Comparison of ENCODE assay signal across 8 cellular contexts in the genomic region with DNA sequence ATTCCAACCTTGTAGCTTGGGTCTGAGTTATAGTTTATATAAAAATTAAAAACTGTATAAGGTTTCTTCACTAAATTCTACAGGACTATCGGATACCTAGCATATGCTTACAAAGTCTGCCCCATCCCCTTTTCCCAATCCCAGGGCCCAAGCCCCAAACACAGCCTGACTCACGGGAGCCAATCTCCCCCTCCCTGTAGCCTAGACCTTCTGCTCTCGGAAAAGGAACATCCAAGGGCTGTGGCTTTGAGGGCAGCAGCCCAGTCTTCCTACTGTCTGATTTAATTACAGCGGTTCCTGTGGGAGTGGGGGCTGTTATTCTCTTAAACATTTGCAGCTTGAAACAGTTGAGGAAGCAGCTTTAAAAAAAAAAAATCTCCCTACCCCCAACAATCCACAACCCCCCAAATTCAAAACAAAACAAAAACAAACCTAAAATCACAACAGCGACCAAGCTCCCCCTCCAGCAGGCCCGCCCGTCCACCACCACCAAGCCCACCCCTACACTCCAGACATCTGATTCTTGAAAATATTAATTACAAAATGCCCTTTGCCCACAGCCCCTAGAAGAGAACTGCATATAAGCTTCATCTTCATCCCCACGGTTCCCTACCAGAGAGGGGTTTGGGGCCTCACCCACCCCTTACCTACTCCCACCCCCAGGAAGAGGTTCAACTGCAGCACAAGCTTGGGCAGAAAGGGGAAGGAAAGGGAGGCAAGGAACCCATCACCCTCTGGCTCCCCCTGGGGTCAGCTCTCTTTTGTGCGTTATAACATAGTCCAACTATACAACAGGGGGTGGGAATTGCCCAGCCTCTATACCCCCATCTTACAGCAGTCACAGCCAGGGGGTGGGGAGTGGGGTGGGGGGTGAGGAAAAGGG. TPM values are rescaled to one million over a fixed set of nuclear protein-coding genes. Genes with fewer than 3 reads are reported as not detected.
DNase-seq lines count a peak whose midpoint lies in the region; ATAC-seq and TF ChIP-seq lines count a peak whose summit lies in the region.

No MANE protein-coding gene starts in this region.

- H3K27ac ChIP-seq in muscle layer of duodenum (ENCODE audit: low read length) (peak overlapping the region; percentile 100), neuronal stem cell (replicated peaks; ENCODE audit: low read length) (no peak overlapping the region)

- no peak overlapping the region for H3K4ac ChIP-seq in neuronal stem cell (ENCODE audit: low read length)

- H3K36me3 ChIP-seq in muscle layer of duodenum (ENCODE audit: control insufficient read depth in 1 of 2, insufficient read depth in 2 of 2, low read length in 2 of 2) (peaks cover 27 to 37% of the 10 kb centered on the region in 2 donors), neuronal stem cell (replicated peaks in 1 of 2; ENCODE audit: control insufficient read depth in 2 of 2, insufficient read depth in 2 of 2, low read length in 2 of 2) (peaks cover 27 to 46% of the 10 kb centered on the region in 2 donors)

- peaks cover 32% of the 10 kb centered on the region for H3K4me1 Mint-ChIP-seq in T-helper 17 cell

- no peak overlapping the region for H2BK12ac ChIP-seq in neuronal stem cell (ENCODE audit: low read length)

- peak overlapping the region; percentile 49 for H3K4me3 Mint-ChIP-seq in T-helper 17 cell

- no peak overlapping the region for H3K23ac ChIP-seq in neuronal stem cell (ENCODE audit: low read depth, low read length, poor library complexity)

- H2BK5ac ChIP-seq in neuronal stem cell (ENCODE audit: low read length), result no peak overlapping the region

- no peak overlapping the region for H3K4me2 ChIP-seq in neuronal stem cell (ENCODE audit: insufficient read depth, low read length, poor library complexity, severe bottlenecking)

- no peak overlapping the region for H3K9ac ChIP-seq in neuronal stem cell (ENCODE audit: low read depth, low read length, poor library complexity)

- H3K9me3 ChIP-seq in T-helper 17 cell (ENCODE audit: control insufficient read depth, low read length, poor library complexity, severe bottlenecking) (no peaks in the 10 kb centered on the region), muscle layer of duodenum (ENCODE audit: control insufficient read depth in 1 of 2, low read length in 2 of 2) (no peaks in the 10 kb centered on the region), neuronal stem cell (replicated peaks in 1 of 2; ENCODE audit: control insufficient read depth in 2 of 2, insufficient read depth in 1 of 2, low read depth in 1 of 2, low read length in 2 of 2) (peaks cover 0 to 2% of the 10 kb centered on the region in 2 donors)

- no peaks in the 10 kb centered on the region for H3K27me3 Mint-ChIP-seq in T-helper 17 cell

- H3K79me1 ChIP-seq in neuronal stem cell (ENCODE audit: low read depth, low read length), result peaks cover 3% of the 10 kb centered on the region

- H3K27me3 ChIP-seq in muscle layer of duodenum (ENCODE audit: low read depth, low read length), result no peaks in the 10 kb centered on the region
- H3K27me3 ChIP-seq in neuronal stem cell (ENCODE audit: control insufficient read depth in 3 of 3, insufficient read depth in 3 of 3, low read depth in 1 of 3, low read length in 3 of 3), result no peaks in the 10 kb centered on the region

- no peak overlapping the region for H3K4me3 ChIP-seq in choroid plexus epithelial cell (ENCODE audit: low read depth, low read length)
- H3K4me3 ChIP-seq in muscle layer of duodenum (ENCODE audit: low read depth in 1 of 2, low read length in 2 of 2), result no peak overlapping the region
- H3K4me3 ChIP-seq in neuronal stem cell (ENCODE audit: low read length in 2 of 2), result peak overlapping the region in 1 of 2 donors; percentile 83

- DNase-seq in DMS114 treated with DMSO at 0.1 percent for 48 hours (lab: John Stamatoyannopoulos, UW; ENCODE audit: unreplicated experiment) (peak; percentile 60), HuH-7 (ENCODE audit: low spot score) (peak; percentile 88), T-helper 17 cell (peak in 1 of 3 donors; percentile 36), choroid plexus epithelial cell (ENCODE audit: low read depth) (peak; percentile 54), neuronal stem cell (ENCODE audit: low spot score) (no peak), hippocampal formation (lab: John Stamatoyannopoulos, UW) (no peak), omental fat pad (ENCODE audit: low spot score) (no peak)

- no peak overlapping the region for H3K18ac ChIP-seq in neuronal stem cell (ENCODE audit: low read length)

- peaks cover 0 to 15% of the 10 kb centered on the region in 2 donors for H3K4me1 ChIP-seq in muscle layer of duodenum (ENCODE audit: control insufficient read depth in 1 of 2, insufficient read depth in 2 of 2, low read length in 2 of 2)
- peaks cover 5 to 6% of the 10 kb centered on the region in 2 donors for H3K4me1 ChIP-seq in neuronal stem cell (ENCODE audit: control insufficient read depth in 2 of 2, insufficient read depth in 1 of 2, low read depth in 1 of 2, low read length in 2 of 2)

- no peak overlapping the region for H2AFZ ChIP-seq in neuronal stem cell (ENCODE audit: low read length)

- no peak overlapping the region for H2BK120ac ChIP-seq in neuronal stem cell (ENCODE audit: low read depth, low read length)

- TF ChIP-seq CTCF in choroid plexus epithelial cell (conservative IDR thresholded peaks at IDR 0.05; ENCODE audit: low read depth, low read length) (peak; percentile 58), omental fat pad (IDR thresholded peaks at IDR 0.05) (no peak)

- H2BK15ac ChIP-seq in neuronal stem cell (ENCODE audit: low read length), result no peak overlapping the region

- no peak overlapping the region for H3K14ac ChIP-seq in neuronal stem cell (ENCODE audit: low read length)

- WGBS in neuronal stem cell (ENCODE audit: extremely low coverage in 2 of 2, insufficient read length in 2 of 2, insufficient replicate concordance in 1 of 2), 2 donors, result 100% methylated on average over 1 of the region's 9 CpGs; no CpG with 5 or more reads in 1 of the 2 donors

- H4K91ac ChIP-seq in neuronal stem cell (ENCODE audit: low read depth, low read length, poor library complexity), result no peak overlapping the region

- H3K27ac Mint-ChIP-seq in T-helper 17 cell, result peak overlapping the region; percentile 99

- H3K36me3 Mint-ChIP-seq in T-helper 17 cell (ENCODE audit: low read depth), result peaks cover 16% of the 10 kb centered on the region

- H4K8ac ChIP-seq in neuronal stem cell (ENCODE audit: low read depth, low read length), result no peak overlapping the region

- ATAC-seq in T-helper 17 cell (no peak), omental fat pad (ENCODE audit: low FRiP score) (no peak)

- no peak overlapping the region for H2AK5ac ChIP-seq in neuronal stem cell (ENCODE audit: low read depth, low read length)

RNA-seq across cellular contexts. Expression of a gene that starts 1.1 kb away (rescaled TPM):
- 10 to 100 TPM; 41.4 to 47.7 TPM for total RNA-seq in T-helper 17 cell
- polyA plus RNA-seq in neuronal stem cell (2013, experiment 1 of 2), result 36.1 TPM
- polyA plus RNA-seq in neuronal stem cell (2013, experiment 2 of 2), result 34.4 TPM
- 10 to 100 TPM; 40.0 to 64.2 (median 54.4) TPM for total RNA-seq in omental fat pad

RNA-seq across cellular contexts. Expression of a gene that starts 20.5 kb away (rescaled TPM):
- total RNA-seq in T-helper 17 cell (under 1 TPM; 0.62 to 0.70 TPM), omental fat pad (under 1 TPM in 2 of 4 donors, not detected in 2; 0.12 to 0.65 TPM)
- polyA plus RNA-seq in neuronal stem cell (2013, experiment 1 of 2), result 0.10 TPM
- polyA plus RNA-seq in neuronal stem cell (2013, experiment 2 of 2), result 0.07 TPM

RNA-seq across cellular contexts. Expression of a gene that starts 40.9 kb away (rescaled TPM):
- total RNA-seq in T-helper 17 cell (100 to 1,000 TPM; 137 to 139 TPM), omental fat pad (10 to 100 TPM; 31.2 to 87.0 (median 49.0) TPM)
- 10.4 TPM for polyA plus RNA-seq in neuronal stem cell (2013, experiment 1 of 2)
- polyA plus RNA-seq in neuronal stem cell (2013, experiment 2 of 2), result 10.8 TPM

RNA-seq across cellular contexts. Expression of a gene that starts 41.6 kb away (rescaled TPM):
- total RNA-seq in T-helper 17 cell (1 to 10 TPM; 2.2 to 2.3 TPM), omental fat pad (under 1 TPM in 1 of 4 donors, not detected in 3; 0.60 TPM)
- 0.11 TPM for polyA plus RNA-seq in neuronal stem cell (2013, experiment 1 of 2)
- polyA plus RNA-seq in neuronal stem cell (2013, experiment 2 of 2), result 0.03 TPM

RNA-seq across cellular contexts. Expression of a gene that starts 48.1 kb away (rescaled TPM):
- total RNA-seq in T-helper 17 cell (10 to 100 TPM; 13.8 to 17.6 TPM), omental fat pad (1 to 10 TPM in 1 of 4 donors, under 1 TPM in 3; 0.36 to 2.5 (median 0.56) TPM)
- 0.04 TPM for polyA plus RNA-seq in neuronal stem cell (2013, experiment 1 of 2)
- polyA plus RNA-seq in neuronal stem cell (2013, experiment 2 of 2), result not detected

Comparison
In these comparisons a context has a peak if more than half of its experiments do, and no peak if none do; other contexts are left out.
1. DNase-seq: peak in DMS114 treated with DMSO at 0.1 percent for 48 hours (single experiment), HuH-7 (single experiment) and choroid plexus epithelial cell (single experiment); none in neuronal stem cell (single experiment), hippocampal formation (0 of 2) and omental fat pad (single experiment).